ENCODE assay signal across 11 cellular contexts in the genomic region with DNA sequence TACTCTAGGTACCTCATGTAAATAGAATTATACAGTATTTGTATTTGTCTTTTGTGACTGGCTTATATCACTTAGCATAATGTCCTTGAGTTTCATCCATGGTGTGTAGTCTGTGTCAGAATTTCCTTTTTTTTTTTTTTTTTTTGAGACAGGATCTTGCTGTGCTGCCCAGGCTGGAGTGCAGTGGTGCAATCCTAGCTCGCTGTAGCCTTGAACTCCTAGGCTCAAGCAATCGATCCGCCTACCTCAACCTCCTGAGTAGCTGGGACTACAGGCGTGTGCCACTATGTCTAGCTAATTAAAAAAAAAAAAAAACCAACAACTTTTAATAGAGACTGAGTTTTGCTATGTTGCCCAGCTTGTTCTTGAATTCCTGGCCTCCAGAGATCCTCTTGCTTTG.
"Had no signal": no experiment of that assay in that cellular context is flagged by ENCODE, and none has a peak within 500 bp of the region (broad histone marks: within the 10 kb centered on the region; RNA-seq: fewer than 3 reads in every experiment).

No MANE protein-coding gene starts in this region.

- H3K9ac ChIP-seq: GM23248 had no signal

- H3K4me3 ChIP-seq: GM23248, GM23338, HAP-1 had no signal

- FAIRE-seq: H1, H54 had no signal

- H2AFZ ChIP-seq: GM23248, GM23338 had no signal

- H3K27ac Mint-ChIP-seq: GM23338, H9, HFFc6 had no signal

- H3K4me2 ChIP-seq: GM23338 had no signal

- DNase-seq: GM23248, GOT3, H7, H9, HCEC 1CT, HFFc6 had no signal

- H3K4me3 Mint-ChIP-seq: GM23338, H9, HFFc6 had no signal

- H3K9me3 Mint-ChIP-seq: GM23338, H9, HFFc6 had no signal

- H3K36me3 ChIP-seq: HAP-1 had no signal

- H3K9me3 ChIP-seq: HAP-1 had no signal

- H3K27ac ChIP-seq: GM23248 had no signal

- ATAC-seq: GM23338, HCT116 had no signal
